Comparison of ENCODE assay signal across 6 cellular contexts in the genomic region with DNA sequence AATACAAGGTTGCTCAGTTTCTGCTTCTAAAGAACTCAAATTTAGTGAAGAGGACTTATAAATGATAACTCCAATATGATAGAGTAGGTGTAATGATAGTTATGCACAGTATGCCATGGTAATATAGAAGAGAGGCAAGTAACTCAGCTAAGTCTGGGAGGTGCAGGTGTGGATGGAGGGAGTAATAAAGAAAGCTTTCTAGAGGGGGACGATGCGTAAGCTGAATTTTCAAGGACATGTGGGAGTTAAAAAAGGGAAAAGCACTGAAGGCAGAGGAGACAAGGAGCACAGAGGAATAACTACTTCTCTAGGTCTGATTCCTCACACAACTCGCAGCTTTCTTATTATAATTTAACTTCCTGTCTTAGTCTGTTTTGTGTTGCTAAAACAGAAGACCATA.
"Had no signal": no experiment of that assay in that cellular context is flagged by ENCODE, and none has a peak within 500 bp of the region (broad histone marks: within the 10 kb centered on the region; RNA-seq: fewer than 3 reads in every experiment).

No MANE protein-coding gene starts in this region.

- H3K4me3 Mint-ChIP-seq: H9 had no signal

- FAIRE-seq: HTR-8/SVneo had no signal

- DNase-seq: GOT3, H9, HCEC 1CT, IMR-90, KBM-7 had no signal
